ENCODE assay signal across 9 cellular contexts in the genomic region with DNA sequence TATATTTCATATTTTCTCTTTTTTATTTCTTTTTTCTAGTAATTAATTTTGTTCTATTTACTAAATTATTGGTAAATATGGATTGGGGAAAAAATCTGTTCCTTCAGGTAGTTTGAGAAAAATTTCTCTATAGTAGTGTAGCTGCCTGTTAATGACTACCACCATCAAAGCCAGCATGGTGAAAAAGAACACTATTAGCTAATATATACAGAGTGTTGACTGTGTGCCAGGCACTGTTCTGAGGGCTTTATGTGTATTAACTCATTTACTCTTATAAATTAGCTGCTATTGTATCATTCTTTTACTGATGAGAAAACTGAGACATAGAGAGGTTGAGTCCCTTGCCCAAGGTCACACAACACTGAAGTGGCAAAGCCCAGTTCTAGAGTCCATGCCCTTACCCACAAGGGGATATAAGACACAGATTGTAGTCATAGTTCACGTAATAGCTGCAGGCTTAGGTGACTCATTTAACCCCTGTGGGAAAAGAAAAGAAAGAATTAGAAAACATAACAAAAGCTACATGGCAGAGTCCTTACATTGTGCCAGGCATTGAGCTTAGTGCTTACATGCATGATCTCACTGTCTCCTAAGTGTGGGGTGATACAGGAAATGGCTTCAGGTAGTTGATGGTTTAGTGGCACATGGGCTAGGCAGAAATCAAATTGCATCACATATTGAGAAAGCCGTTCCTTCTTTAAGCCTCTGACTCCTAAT. TPM values are rescaled to one million over a fixed set of nuclear protein-coding genes. Genes with fewer than 3 reads are reported as not detected.
DNase-seq lines count a peak whose midpoint lies in the region; ATAC-seq, FAIRE-seq and TF ChIP-seq lines count a peak whose summit lies in the region.
"Had no signal": no experiment of that assay in that cellular context is flagged by ENCODE, and none has a peak within 500 bp of the region (broad histone marks: within the 10 kb centered on the region; RNA-seq: fewer than 3 reads in every experiment).

No MANE protein-coding gene starts in this region.

- peak overlapping the region; percentile 35; the same call in 1 of the 2 replicates for H2BK120ac ChIP-seq in IMR-90 (ENCODE audit: low read depth, low read length)

- no peak for DNase-seq in activated naive CD8-positive, alpha-beta T cell treated with anti-CD3 and anti-CD28 coated beads, Interleukin-2, amount 10 ng/mL, durations not matched to agents 7 days and 5 days
- no peak for DNase-seq in activated naive CD8-positive, alpha-beta T cell treated with anti-CD3 and anti-CD28 coated beads for 36 hours
- DNase-seq in IMR-90 (peak; percentile 88), bronchial epithelial cell (ENCODE audit: low read depth) (peak; percentile 98), heart right ventricle (no peak), erythroblast (lab: John Stamatoyannopoulos, UW) (no peak), mesenteric fat pad (ENCODE audit: low spot score) (no peak)
- DNase-seq: activated CD4-positive, alpha-beta T cell treated with anti-CD3 and anti-CD28 coated beads, Interleukin-2, amount 50 U/mL, for 48 hours had no signal

- no CpG with 5 or more reads among the region's 2 CpGs for WGBS in IMR-90 (ENCODE audit: extremely low coverage in 2 of 2, insufficient read length in 1 of 2), 2 experiments
- 88% methylated on average over 2 of the region's 2 CpGs for WGBS in thymus
- WGBS in heart right ventricle, 2 donors = 77 to 89% methylated on average over 2 of the region's 2 CpGs

- H3K27me3 Mint-ChIP-seq in activated naive CD8-positive, alpha-beta T cell treated with anti-CD3 and anti-CD28 coated beads, Interleukin-2, amount 10 ng/mL, durations not matched to agents 7 days and 5 days = peaks cover 2% of the 10 kb centered on the region
- H3K27me3 Mint-ChIP-seq in activated naive CD8-positive, alpha-beta T cell treated with anti-CD3 and anti-CD28 coated beads for 36 hours = no peaks in the 10 kb centered on the region

- H3K9me3 Mint-ChIP-seq in activated naive CD8-positive, alpha-beta T cell treated with anti-CD3 and anti-CD28 coated beads, Interleukin-2, amount 10 ng/mL, durations not matched to agents 7 days and 5 days = no peaks in the 10 kb centered on the region
- no peaks in the 10 kb centered on the region for H3K9me3 Mint-ChIP-seq in activated naive CD8-positive, alpha-beta T cell treated with anti-CD3 and anti-CD28 coated beads for 36 hours

- H3K27me3 ChIP-seq in IMR-90 (ENCODE audit: control insufficient read depth, insufficient read depth, low read length) = no peaks in the 10 kb centered on the region
- H3K27me3 ChIP-seq in bronchial epithelial cell (ENCODE audit: control insufficient read depth, insufficient read depth, low read length) = no peaks in the 10 kb centered on the region
- H3K27me3 ChIP-seq in thymus (ENCODE audit: control insufficient read depth, insufficient read depth) = no peaks in the 10 kb centered on the region
- H3K27me3 ChIP-seq in heart right ventricle = no peaks in the 10 kb centered on the region

- peak overlapping the region; percentile 12 for H2BK5ac ChIP-seq in IMR-90 (ENCODE audit: low read depth, low read length, poor library complexity, severe bottlenecking)

- no peak overlapping the region for H3K4me3 Mint-ChIP-seq in activated naive CD8-positive, alpha-beta T cell treated with anti-CD3 and anti-CD28 coated beads, Interleukin-2, amount 10 ng/mL, durations not matched to agents 7 days and 5 days
- no peak overlapping the region for H3K4me3 Mint-ChIP-seq in activated naive CD8-positive, alpha-beta T cell treated with anti-CD3 and anti-CD28 coated beads for 36 hours

- no peak overlapping the region for H2BK20ac ChIP-seq in IMR-90 (ENCODE audit: low read depth, low read length)

- no peak overlapping the region for H2BK15ac ChIP-seq in IMR-90 (ENCODE audit: low read depth, low read length)

- H3K9ac ChIP-seq in IMR-90 (ENCODE audit: low read depth, low read length) = no peak overlapping the region

- no peak overlapping the region for H2AK9ac ChIP-seq in IMR-90 (replicated peaks; ENCODE audit: low read depth, low read length, poor library complexity)

- H3K27ac ChIP-seq in IMR-90 (ENCODE audit: insufficient read depth, low read length) (no peak overlapping the region), thymus (ENCODE audit: low read depth) (peak overlapping the region; percentile 15), heart right ventricle (no peak overlapping the region)

- H3K4me1 Mint-ChIP-seq in activated naive CD8-positive, alpha-beta T cell treated with anti-CD3 and anti-CD28 coated beads, Interleukin-2, amount 10 ng/mL, durations not matched to agents 7 days and 5 days = peaks cover 16% of the 10 kb centered on the region
- peaks cover 5% of the 10 kb centered on the region for H3K4me1 Mint-ChIP-seq in activated naive CD8-positive, alpha-beta T cell treated with anti-CD3 and anti-CD28 coated beads for 36 hours

- no peak overlapping the region for H3K14ac ChIP-seq in IMR-90 (replicated peaks; ENCODE audit: low read depth, low read length)

- TF ChIP-seq CTCF in IMR-90 (conservative IDR thresholded peaks at IDR 0.05; ENCODE audit: low read depth, low read length) (no peak), bronchial epithelial cell (IDR thresholded peaks at IDR 0.05; ENCODE audit: insufficient read depth, low read length, severe bottlenecking) (no peak), heart right ventricle (IDR thresholded peaks at IDR 0.05) (no peak)

- BruUV-seq in IMR-90 (replicated peaks; lab: Mats Ljungman, UMichigan) = no TSS peak

- intact Hi-C loops in IMR-90 (cut with micrococcal nuclease) (no loop called here), heart right ventricle (cut with DNase I) (no loop called here)

- H3K4me1 ChIP-seq in IMR-90 (ENCODE audit: control insufficient read depth, insufficient read depth, low read length) = peaks cover 5% of the 10 kb centered on the region
- H3K4me1 ChIP-seq in thymus (ENCODE audit: control insufficient read depth, insufficient read depth, low read length) = peaks cover 5% of the 10 kb centered on the region
- H3K4me1 ChIP-seq in heart right ventricle = peaks cover 0 to 37% (median 0%) of the 10 kb centered on the region in 9 donors

- CTCF ChIA-PET in IMR-90 (lab: Yijun Ruan, JAX) = no interaction called here

- TF ChIP-seq POLR2A in IMR-90 (IDR thresholded peaks at IDR 0.05; ENCODE audit: low read depth, low read length) = no peak
- no peak for TF ChIP-seq POLR2A in erythroblast (IDR thresholded peaks at IDR 0.05; ENCODE audit: low read length)

- H4K5ac ChIP-seq in IMR-90 (ENCODE audit: low read depth, low read length) = no peak overlapping the region

- H3K36me3 ChIP-seq in IMR-90 (ENCODE audit: control insufficient read depth, insufficient read depth, low read length) = no peaks in the 10 kb centered on the region
- H3K36me3 ChIP-seq in bronchial epithelial cell (ENCODE audit: control insufficient read depth, insufficient read depth, low read length) = no peaks in the 10 kb centered on the region
- no peaks in the 10 kb centered on the region for H3K36me3 ChIP-seq in thymus (ENCODE audit: control insufficient read depth, insufficient read depth)
- no peaks in the 10 kb centered on the region for H3K36me3 ChIP-seq in heart right ventricle

- dilution Hi-C loops in IMR-90 (cut with HindIII; ENCODE audit: low sequenced_read_pairs, unreplicated experiment) = no loop called here

- H4K20me1 ChIP-seq in IMR-90 (ENCODE audit: insufficient read depth, low read length) = no peaks in the 10 kb centered on the region

- FAIRE-seq in bronchial epithelial cell (lab: Jason Lieb, UNC) = peak; percentile 94

- no peak overlapping the region for H4K91ac ChIP-seq in IMR-90 (ENCODE audit: insufficient read depth, low read depth, low read length)

- H3K9me1 ChIP-seq in IMR-90 (ENCODE audit: insufficient read depth, low read length) = peaks cover 10% of the 10 kb centered on the region; the same call in 1 of the 2 replicates

- no peaks in the 10 kb centered on the region for H3K79me1 ChIP-seq in IMR-90 (ENCODE audit: low read depth in 1 of 2, low read length in 2 of 2)

- H2AFZ ChIP-seq in IMR-90 (replicated peaks; ENCODE audit: low read length, poor library complexity) = no peak overlapping the region

- no peak overlapping the region for H3K56ac ChIP-seq in IMR-90 (ENCODE audit: extremely low read depth, insufficient read depth, low read length)

- no peak overlapping the region for H2AK5ac ChIP-seq in IMR-90 (ENCODE audit: low read depth, low read length)

- H3K4ac ChIP-seq in IMR-90 (ENCODE audit: low read depth, low read length) = no peak overlapping the region

- peak overlapping the region; percentile 73 for H3K27ac Mint-ChIP-seq in activated naive CD8-positive, alpha-beta T cell treated with anti-CD3 and anti-CD28 coated beads, Interleukin-2, amount 10 ng/mL, durations not matched to agents 7 days and 5 days
- H3K27ac Mint-ChIP-seq in activated naive CD8-positive, alpha-beta T cell treated with anti-CD3 and anti-CD28 coated beads for 36 hours = no peak overlapping the region

- peak overlapping the region in 1 of 2 experiments; percentile 22; a peak in 1 of 4 replicates for H4K8ac ChIP-seq in IMR-90 (ENCODE audit: low read depth in 2 of 2, low read length in 2 of 2)

- peak overlapping the region; percentile 24; the same call in 1 of the 2 replicates for H3K18ac ChIP-seq in IMR-90 (ENCODE audit: low read depth, low read length)

- H3K4me3 ChIP-seq in IMR-90 (ENCODE audit: insufficient read depth, low read depth, low read length) = no peak overlapping the region
- H3K4me3 ChIP-seq in bronchial epithelial cell (ENCODE audit: low read depth, low read length) = no peak overlapping the region
- no peak overlapping the region for H3K4me3 ChIP-seq in thymus (ENCODE audit: low read length)
- no peak overlapping the region for H3K4me3 ChIP-seq in heart right ventricle

- TF ChIP-seq RAD21 in IMR-90 (IDR thresholded peaks at IDR 0.05; ENCODE audit: low read length) = no peak

- no peaks in the 10 kb centered on the region for H3K36me3 Mint-ChIP-seq in activated naive CD8-positive, alpha-beta T cell treated with anti-CD3 and anti-CD28 coated beads, Interleukin-2, amount 10 ng/mL, durations not matched to agents 7 days and 5 days
- no peaks in the 10 kb centered on the region for H3K36me3 Mint-ChIP-seq in activated naive CD8-positive, alpha-beta T cell treated with anti-CD3 and anti-CD28 coated beads for 36 hours

- H3K23ac ChIP-seq in IMR-90 (ENCODE audit: low read depth, low read length) = no peak overlapping the region

- POLR2A ChIA-PET in activated naive CD8-positive, alpha-beta T cell treated with anti-CD3 and anti-CD28 coated beads, Interleukin-2, amount 10 ng/mL, durations not matched to agents 7 days and 5 days (lab: Charles Lee) = interaction anchor here (1.9 kb wide), 1 partner anchor 13 kb away, joined by 17 read pairs; the partner anchor contains the start of gene AKIRIN2
- POLR2A ChIA-PET in IMR-90 (lab: Charles Lee; ENCODE audit: unreplicated experiment) = no interaction called here

- ATAC-seq in activated naive CD8-positive, alpha-beta T cell treated with anti-CD3 and anti-CD28 coated beads, Interleukin-2, amount 10 ng/mL, durations not matched to agents 7 days and 5 days (ENCODE audit: low read depth) = peak; percentile 88
- peak; percentile 79 for ATAC-seq in IMR-90 (ENCODE audit: low read depth)
- ATAC-seq in heart right ventricle = no peak

- no peak overlapping the region for H3K4me2 ChIP-seq in IMR-90 (ENCODE audit: low read depth, low read length)

- H3K9me3 ChIP-seq in IMR-90 (ENCODE audit: control insufficient read depth, insufficient read depth, low read length) = no peaks in the 10 kb centered on the region
- no peaks in the 10 kb centered on the region for H3K9me3 ChIP-seq in thymus (ENCODE audit: control insufficient read depth)
- H3K9me3 ChIP-seq in heart right ventricle = no peaks in the 10 kb centered on the region

- in situ Hi-C loops in IMR-90 (cut with MboI; ENCODE audit: low sequenced_read_pairs) = no loop called here

RNA-seq across cellular contexts. Expression of gene AKIRIN2, which starts 12.2 kb away (rescaled TPM):
- total RNA-seq in activated naive CD8-positive, alpha-beta T cell treated with anti-CD3 and anti-CD28 coated beads, Interleukin-2, amount 10 ng/mL, durations not matched to agents 7 days and 5 days = 10 to 100 TPM; 45.3 to 51.8 TPM
- 10 to 100 TPM; 47.5 to 48.7 TPM for total RNA-seq in activated naive CD8-positive, alpha-beta T cell treated with anti-CD3 and anti-CD28 coated beads for 36 hours
- 7.9 and 10.8 TPM in 2 replicates for total RNA-seq in IMR-90 (2012; rRNA removed)
- 25.1 and 26.6 TPM in 2 replicates for polyA plus RNA-seq in IMR-90 (2012; rRNA removed)
- 28.5 and 28.7 TPM in 2 replicates for polyA plus RNA-seq in IMR-90 (2012; cell fraction: cytosol; rRNA removed)
- 18.3 and 20.4 TPM in 2 replicates for polyA plus RNA-seq in IMR-90 (2012; cell fraction: nucleus; rRNA removed; ENCODE audit: low replicate concordance)
- total RNA-seq in bronchial epithelial cell = 22.6 and 30.2 TPM in 2 replicates
- polyA plus RNA-seq in thymus = 56.6 TPM
- total RNA-seq in heart right ventricle = 10 to 100 TPM; 33.9 to 56.0 (median 43.8) TPM
- polyA plus RNA-seq in heart right ventricle = 10 to 100 TPM; 14.8 to 31.7 TPM
- 55.7 TPM for total RNA-seq in mesenteric fat pad

Comparison
In these comparisons a context has a peak if more than half of its experiments do, and no peak if none do; other contexts are left out.
1. ATAC-seq: peak in activated naive CD8-positive, alpha-beta T cell treated with anti-CD3 and anti-CD28 coated beads, Interleukin-2, amount 10 ng/mL, durations not matched to agents 7 days and 5 days (single experiment) and IMR-90 (single experiment); none in heart right ventricle (0 of 8).
2. DNase-seq: peak in IMR-90 (single experiment) and bronchial epithelial cell (single experiment); none in activated naive CD8-positive, alpha-beta T cell treated with anti-CD3 and anti-CD28 coated beads, Interleukin-2, amount 10 ng/mL, durations not matched to agents 7 days and 5 days (single experiment), activated naive CD8-positive, alpha-beta T cell treated with anti-CD3 and anti-CD28 coated beads for 36 hours (single experiment), heart right ventricle (0 of 2), erythroblast (0 of 2) and mesenteric fat pad (single experiment).